ENCODE assay signal across 8 cellular contexts in genomic region chr4:102826890-102827673, GRCh38. TPM values are rescaled to one million over a fixed set of nuclear protein-coding genes. Genes with fewer than 3 reads are reported as not detected.
DNase-seq lines count a peak whose midpoint lies in the region; ATAC-seq and TF ChIP-seq lines count a peak whose summit lies in the region.

Gene UBE2D3, minus strand, starts transcription at chr4:102827551. Its CDS starts 1,043 bp downstream, at chr4:102826508.

- H3F3A ChIP-seq in PC-3 (ENCODE audit: low read length, unreplicated experiment) = no peaks in the 10 kb centered on the region

- DNase-seq in DMS153 (lab: John Stamatoyannopoulos, UW) = peak; percentile 91
- DNase-seq in Jurkat, Clone E6-1 (ENCODE audit: low read depth, low spot score) = peak; percentile 94
- DNase-seq in PC-3 = peak; percentile 81
- peak; percentile 95 for DNase-seq in activated T-cell treated with anti-CD3 and anti-CD28 coated beads, Interleukin-2, amount 50 U/mL, for 1 hour
- peak; percentile 93 to 94 for DNase-seq in stimulated activated CD8-positive, alpha-beta memory T cell treated with anti-CD3 and anti-CD28 coated beads, Interleukin-7, amount 100 ng/mL, for 4 hours (ENCODE audit: low read depth in 2 of 2)

- H3K9me3 ChIP-seq in PC-3 (ENCODE audit: low read length) (no peaks in the 10 kb centered on the region), muscle layer of duodenum (ENCODE audit: control insufficient read depth in 1 of 2, low read length in 2 of 2) (no peaks in the 10 kb centered on the region)

- peak within 1 kb of the TSS; percentile 100 for H3K9ac ChIP-seq in PC-3 (ENCODE audit: low read length)

- CTCF ChIA-PET in PC-3 (lab: Charles Lee) = interaction anchor here (0.5 to 1.2 kb wide), 4 partner anchors 37 to 206 kb away, joined by 3 to 4 read pairs (median 3); no protein-coding TSS in a partner anchor

- peak within 1 kb of the TSS; percentile 99 for H3K27ac ChIP-seq in PC-3 (ENCODE audit: low read length)
- H3K27ac ChIP-seq in muscle layer of duodenum (ENCODE audit: low read length) = peak within 1 kb of the TSS; percentile 99

- peaks cover 62% of the 10 kb centered on the region for H3K79me2 ChIP-seq in PC-3 (ENCODE audit: low read length)

- peaks cover 42% of the 10 kb centered on the region for H4K20me1 ChIP-seq in PC-3 (ENCODE audit: low read length)

- H3K4me1 ChIP-seq in PC-3 (ENCODE audit: insufficient read depth, low read length) = peaks cover 26% of the 10 kb centered on the region
- peaks cover 24 to 31% of the 10 kb centered on the region in 2 donors for H3K4me1 ChIP-seq in muscle layer of duodenum (ENCODE audit: control insufficient read depth in 1 of 2, insufficient read depth in 2 of 2, low read length in 2 of 2)

- H3K9me2 ChIP-seq in PC-3 (replicated peaks; ENCODE audit: low read length) = no peaks in the 10 kb centered on the region

- no TSS peak for BruUV-seq in PC-3 (replicated peaks; lab: Mats Ljungman, UMichigan)

- H3K4me2 ChIP-seq in PC-3 (ENCODE audit: low read length) = peak within 1 kb of the TSS; percentile 96

- POLR2A ChIA-PET in PC-3 (lab: Charles Lee; ENCODE audit: unreplicated experiment) = interaction anchor here (0.6 to 1.1 kb wide), 4 partner anchors 11 to 324 kb away, joined by 4 to 8 read pairs (median 4); no protein-coding TSS in a partner anchor

- no peak for TF ChIP-seq CTCF in PC-3 (conservative IDR thresholded peaks at IDR 0.05; ENCODE audit: low read depth, low read length)

- peaks cover 27% of the 10 kb centered on the region for H3K36me3 ChIP-seq in PC-3 (ENCODE audit: low read depth, low read length)
- H3K36me3 ChIP-seq in muscle layer of duodenum (ENCODE audit: control insufficient read depth in 1 of 2, insufficient read depth in 2 of 2, low read length in 2 of 2) = peaks cover under 1 to 40% of the 10 kb centered on the region in 2 donors

- intact Hi-C loops in PC-3 (cut with micrococcal nuclease) = loop anchor here (1.0 to 10.0 kb wide), 3 partner anchors 206 to 392 kb away; partner anchors contain the start of gene BDH2

- H2AFZ ChIP-seq in PC-3 (ENCODE audit: low read length) = peak within 1 kb of the TSS; percentile 83

- H3K4me3 ChIP-seq in Jurkat, Clone E6-1 (ENCODE audit: low read length) = peak within 1 kb of the TSS; percentile 92
- peak within 1 kb of the TSS; percentile 93 for H3K4me3 ChIP-seq in PC-3 (ENCODE audit: low read length)
- peak within 1 kb of the TSS; percentile 90 to 92 for H3K4me3 ChIP-seq in muscle layer of duodenum (ENCODE audit: low read depth in 1 of 2, low read length in 2 of 2)

- ATAC-seq in GM21576 (IDR thresholded peaks at IDR 0.05; ENCODE audit: unreplicated experiment) = peak; percentile 23
- peak; percentile 37 for ATAC-seq in PC-3
- ATAC-seq in esophagus mucosa = peak; percentile 76

- H3K27me3 ChIP-seq in PC-3 (ENCODE audit: low read length) (no peaks in the 10 kb centered on the region), muscle layer of duodenum (ENCODE audit: low read depth, low read length) (no peaks in the 10 kb centered on the region)

RNA-seq across cellular contexts. Expression of gene UBE2D3, which starts in this region (rescaled TPM):
- 322 TPM for polyA plus RNA-seq in Jurkat, Clone E6-1 (2012; ENCODE audit: insufficient read depth, insufficient read length)
- total RNA-seq in PC-3 (2014; rRNA removed) (342 and 435 TPM in 2 replicates), esophagus mucosa (207 TPM)

Comparison
In these comparisons a context has a peak if more than half of its experiments do, and no peak if none do; other contexts are left out.
1. Peak in every context shown above with its lines: DNase-seq, ATAC-seq, H3K4me3 ChIP-seq and H3K27ac ChIP-seq.
2. ATAC-seq: peak in every context shown above with its lines; median percentile 76 in esophagus mucosa; 37 in PC-3; 23 in GM21576.